ENCODE assay signal across 1 cellular context in the genomic region with DNA sequence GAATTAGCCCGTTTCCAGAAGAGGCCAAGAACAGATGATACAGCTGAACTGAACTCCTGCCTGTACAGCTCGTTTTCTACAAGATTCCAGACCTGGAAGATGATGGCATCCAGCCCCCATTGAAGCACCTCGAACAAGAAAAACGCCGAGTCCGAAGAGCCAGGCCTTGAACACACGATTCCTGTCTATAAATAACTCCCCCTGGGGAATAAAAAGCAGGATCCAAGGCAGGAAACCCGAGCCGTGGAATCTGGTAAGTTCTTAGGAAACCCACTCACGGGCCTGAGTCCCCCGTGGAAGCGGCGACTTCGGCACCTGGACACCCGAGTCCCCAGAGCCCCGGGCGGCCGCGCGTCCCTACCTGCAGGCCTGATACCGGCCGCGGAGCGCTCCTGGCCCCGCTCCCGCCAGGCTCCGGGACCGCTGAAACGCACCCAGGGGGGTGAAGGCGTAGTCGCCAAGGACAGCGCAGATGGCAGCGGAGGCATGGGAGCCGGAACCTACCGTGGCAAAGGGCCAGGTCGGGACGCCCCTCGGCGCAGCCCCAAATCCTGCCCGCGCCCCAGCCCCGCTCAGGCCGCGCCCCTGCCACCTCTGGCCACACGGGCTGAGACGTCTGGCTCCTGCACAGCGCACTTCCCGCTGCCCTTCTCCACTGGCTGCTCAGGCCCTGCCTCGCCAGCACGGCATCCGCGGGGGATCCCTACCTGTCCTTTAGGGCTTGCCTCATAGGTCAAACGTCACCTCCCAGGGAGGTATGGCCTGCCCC.
TF ChIP-seq lines count a peak whose summit lies in the region.

No MANE protein-coding gene starts in this region.

TF ChIP-seq in K562, 482 proteins besides CTCF, POLR2A, EP300 and RAD21:
- TF ChIP-seq, protein P1, sequence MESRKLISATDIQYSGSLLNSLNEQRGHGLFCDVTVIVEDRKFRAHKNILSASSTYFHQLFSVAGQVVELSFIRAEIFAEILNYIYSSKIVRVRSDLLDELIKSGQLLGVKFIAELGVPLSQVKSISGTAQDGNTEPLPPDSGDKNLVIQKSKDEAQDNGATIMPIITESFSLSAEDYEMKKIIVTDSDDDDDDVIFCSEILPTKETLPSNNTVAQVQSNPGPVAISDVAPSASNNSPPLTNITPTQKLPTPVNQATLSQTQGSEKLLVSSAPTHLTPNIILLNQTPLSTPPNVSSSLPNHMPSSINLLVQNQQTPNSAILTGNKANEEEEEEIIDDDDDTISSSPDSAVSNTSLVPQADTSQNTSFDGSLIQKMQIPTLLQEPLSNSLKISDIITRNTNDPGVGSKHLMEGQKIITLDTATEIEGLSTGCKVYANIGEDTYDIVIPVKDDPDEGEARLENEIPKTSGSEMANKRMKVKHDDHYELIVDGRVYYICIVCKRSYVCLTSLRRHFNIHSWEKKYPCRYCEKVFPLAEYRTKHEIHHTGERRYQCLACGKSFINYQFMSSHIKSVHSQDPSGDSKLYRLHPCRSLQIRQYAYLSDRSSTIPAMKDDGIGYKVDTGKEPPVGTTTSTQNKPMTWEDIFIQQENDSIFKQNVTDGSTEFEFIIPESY (CRISPR knock-in tag; IDR thresholded peaks at IDR 0.05), result peak; percentile 93
- no peak for TF ChIP-seq STAT5B (CRISPR knock-in tag; IDR thresholded peaks at IDR 0.05)
- peak; percentile 33; the same call in 1 of the 2 replicates for TF ChIP-seq TGIF2 (CRISPR knock-in tag; IDR thresholded peaks at IDR 0.05)
- TF ChIP-seq HOMEZ (CRISPR knock-in tag; IDR thresholded peaks at IDR 0.05), result no peak
